Comparison of ENCODE assay signal across 12 cellular contexts in the genomic region with DNA sequence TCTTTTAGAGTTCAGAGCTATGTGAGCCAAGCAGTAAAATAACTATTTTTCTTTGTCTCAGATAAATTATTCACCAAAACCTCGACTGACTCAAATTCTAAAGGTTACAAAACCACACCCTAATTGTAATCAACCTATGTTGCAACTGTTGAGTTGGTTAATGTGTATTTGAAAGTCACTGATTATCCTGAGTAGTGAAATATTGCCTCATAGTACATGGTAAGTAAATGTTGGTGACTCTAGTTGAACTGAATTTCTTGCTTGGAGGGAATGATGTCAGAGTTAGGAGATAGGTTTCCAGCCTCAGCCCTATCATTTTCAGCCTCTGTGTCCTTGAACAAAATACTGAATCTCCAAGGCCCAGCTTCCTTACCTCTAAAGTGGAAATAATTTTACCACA. TPM values are rescaled to one million over a fixed set of nuclear protein-coding genes. Genes with fewer than 3 reads are reported as not detected.
A peak's percentile ranks its signal among the peaks of the same experiment; 100 is the strongest.
DNase-seq lines count a peak whose midpoint lies in the region; TF ChIP-seq lines count a peak whose summit lies in the region.
"Had no signal": no experiment of that assay in that cellular context is flagged by ENCODE, and none has a peak within 500 bp of the region (broad histone marks: within the 10 kb centered on the region; RNA-seq: fewer than 3 reads in every experiment).

No MANE protein-coding gene starts in this region.

- intact Hi-C loops in CD14-positive monocyte (cut with micrococcal nuclease) = no loop called here

- peak; percentile 30 for DNase-seq in NCI-H748 (lab: John Stamatoyannopoulos, UW; ENCODE audit: unreplicated experiment)
- DNase-seq in NCI-H748 treated with DMSO at 0.1 percent for 48 hours (lab: John Stamatoyannopoulos, UW) = no peak
- peak; percentile 65 for DNase-seq in LoVo (ENCODE audit: low spot score)
- DNase-seq in glomerular visceral epithelial cell (ENCODE audit: extremely low spot score) = peak; percentile 37
- DNase-seq in CD14-positive monocyte (ENCODE audit: low spot score) = no peak
- DNase-seq in cerebellum (ENCODE audit: low spot score) = no peak
- DNase-seq in cerebellar nuclear complex (lab: John Stamatoyannopoulos, UW) = no peak
- DNase-seq in NCI-H2196 (lab: John Stamatoyannopoulos, UW; ENCODE audit: unreplicated experiment) = no peak
- DNase-seq: DMS53, hypothalamus, NCI-H2029 treated with DMSO at 0.1 percent for 48 hours, T-helper 9 cell had no signal

- peaks cover 0 to 8% (median 6%) of the 10 kb centered on the region in 7 donors for H3K9me3 Mint-ChIP-seq in CD14-positive monocyte

- no peaks in the 10 kb centered on the region for H3K27me3 Mint-ChIP-seq in CD14-positive monocyte (ENCODE audit: low read depth in 3 of 3)

- no peaks in the 10 kb centered on the region for H3K36me3 Mint-ChIP-seq in CD14-positive monocyte

- TF ChIP-seq CTCF in CD14-positive monocyte (IDR thresholded peaks at IDR 0.05) = no peak

- no peaks in the 10 kb centered on the region for H3K4me1 Mint-ChIP-seq in CD14-positive monocyte

- no peak overlapping the region for H3K27ac Mint-ChIP-seq in CD14-positive monocyte

- H3K4me3 Mint-ChIP-seq in CD14-positive monocyte = no peak overlapping the region

RNA-seq across cellular contexts. Expression of a gene that starts 3.0 kb away (rescaled TPM):
- polyA plus RNA-seq in CD14-positive monocyte = not detected
- not detected for total RNA-seq in cerebellum

Comparison
In these comparisons a context has a peak if more than half of its experiments do, and no peak if none do; other contexts are left out.
1. DNase-seq: peak in NCI-H748 (single experiment), LoVo (single experiment) and glomerular visceral epithelial cell (single experiment); none in NCI-H748 treated with DMSO at 0.1 percent for 48 hours (single experiment), CD14-positive monocyte (single experiment), cerebellum (single experiment), cerebellar nuclear complex (0 of 2) and NCI-H2196 (single experiment).